ENCODE assay signal across 1 cellular context in genomic region chr7:127683776-127684681, GRCh38.
TF ChIP-seq lines count a peak whose summit lies in the region.

No MANE protein-coding gene starts in this region.

TF ChIP-seq in IMR-90, 13 proteins besides CTCF, POLR2A, EP300 and RAD21 (continued from another document):
- no peak for TF ChIP-seq NFE2L2 (IDR thresholded peaks at IDR 0.05; ENCODE audit: low read depth, low read length)
- no peak for TF ChIP-seq RFX5 (IDR thresholded peaks at IDR 0.05; ENCODE audit: low read depth, low read length)
- no peak for TF ChIP-seq RCOR1 (IDR thresholded peaks at IDR 0.05; ENCODE audit: insufficient replicate concordance, low read length)
- no peak for TF ChIP-seq FOS (IDR thresholded peaks at IDR 0.05; ENCODE audit: low read depth, low read length)
